Comparison of ENCODE assay signal across 8 cellular contexts in the genomic region with DNA sequence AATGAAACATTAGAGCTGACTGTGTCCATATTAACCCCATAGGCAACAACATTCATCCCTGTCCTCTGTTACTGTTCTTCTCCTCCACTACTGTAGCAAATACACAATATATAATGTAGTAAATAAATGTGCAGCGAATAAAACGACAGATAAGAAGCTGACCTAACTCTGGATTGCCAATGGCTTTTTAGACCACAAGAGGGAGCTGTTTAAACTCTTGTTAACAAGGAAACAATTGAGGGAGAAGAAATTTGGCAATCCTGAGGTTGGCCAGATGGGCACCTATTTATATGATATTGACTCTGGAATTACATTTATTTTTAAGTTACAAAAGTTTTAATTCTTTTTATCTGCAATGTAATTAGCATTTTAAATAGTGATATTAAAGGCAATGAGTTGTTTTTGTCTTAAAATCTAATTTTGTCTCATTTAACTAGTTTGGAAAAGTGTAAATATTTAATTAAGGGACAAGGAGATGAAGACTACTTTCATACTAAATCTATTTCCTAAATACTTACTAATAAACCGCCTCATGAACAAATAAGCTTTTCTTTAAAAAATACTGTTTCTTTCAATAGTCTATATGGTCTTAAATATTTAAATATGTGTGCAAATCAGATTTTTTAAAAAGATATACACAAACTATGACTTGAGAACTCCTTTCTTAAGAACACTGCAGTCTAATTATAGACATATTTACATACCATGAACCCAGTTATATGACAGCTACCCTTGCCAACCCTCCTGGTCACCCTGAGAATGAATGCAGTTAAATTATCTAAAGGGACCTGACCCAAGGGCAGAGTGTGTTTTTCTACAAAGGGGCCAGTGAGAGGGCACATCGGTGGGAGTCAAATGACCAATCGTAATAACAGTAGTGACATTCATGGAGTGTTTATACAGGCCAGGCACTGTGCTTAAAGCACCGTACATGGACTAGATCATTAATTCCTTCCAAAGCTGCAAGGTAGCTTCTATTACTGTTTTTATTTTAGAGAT. TPM values are rescaled to one million over a fixed set of nuclear protein-coding genes. Genes with fewer than 3 reads are reported as not detected.
DNase-seq lines count a peak whose midpoint lies in the region; ATAC-seq, FAIRE-seq and TF ChIP-seq lines count a peak whose summit lies in the region.

No MANE protein-coding gene starts in this region.

- in situ Hi-C loops in KBM-7 (cut with MboI; ENCODE audit: low pct_unique_long_range_greater_than_20kb, low sequenced_read_pairs) = loop anchor here (25.0 kb wide), 1 partner anchor 227 kb away; a partner anchor contains a TSS

- intact Hi-C loops in lower lobe of right lung (cut with DNase I) = loop anchor here (5.0 kb wide), 1 partner anchor 237 kb away; no protein-coding TSS in a partner anchor
- intact Hi-C loops in vagina (cut with DNase I) = loop anchor here (5.0 kb wide), 1 partner anchor 232 kb away; no protein-coding TSS in a partner anchor
- intact Hi-C loops in activated T-helper 1 cell treated with anti-CD3 and anti-CD28 coated beads, Interleukin-12 subunit alpha, Interleukin-12 subunit beta, Interleukin-2, Interleukin-4 antibody, amounts not matched to agents 30 ng/mL and 10 ng/mL and 1 ng/mL, durations not matched to agents 14 hours and 24 hours and 36 hours (cut with micrococcal nuclease) = loop anchor here (1.0 kb wide), 2 partner anchors 197 to 237 kb away; no protein-coding TSS in a partner anchor

- no peaks in the 10 kb centered on the region for H3K36me3 ChIP-seq in OCI-LY1 (ENCODE audit: insufficient read depth, low read length)
- no peaks in the 10 kb centered on the region for H3K36me3 ChIP-seq in lower lobe of right lung
- no peaks in the 10 kb centered on the region for H3K36me3 ChIP-seq in vagina

- H3K4me1 ChIP-seq in OCI-LY1 (ENCODE audit: insufficient read depth, low read length, severe bottlenecking) = no peaks in the 10 kb centered on the region
- no peaks in the 10 kb centered on the region for H3K4me1 ChIP-seq in lower lobe of right lung
- no peaks in the 10 kb centered on the region for H3K4me1 ChIP-seq in vagina

- TF ChIP-seq POLR2A in vagina (IDR thresholded peaks at IDR 0.05) = no peak

- peak; percentile 49 for FAIRE-seq in colon (lab: Jason Lieb, UNC)

- no peak overlapping the region for H2AFZ ChIP-seq in OCI-LY1 (ENCODE audit: low read length)

- no peak overlapping the region for H3K9ac ChIP-seq in OCI-LY1 (ENCODE audit: low read length)

- no peaks in the 10 kb centered on the region for H3K79me2 ChIP-seq in OCI-LY1 (ENCODE audit: insufficient read depth, low read length)

- no peak overlapping the region for H3K27ac ChIP-seq in OCI-LY1 (ENCODE audit: low read depth, low read length, poor library complexity, severe bottlenecking)
- no peak overlapping the region for H3K27ac ChIP-seq in lower lobe of right lung
- no peak overlapping the region for H3K27ac ChIP-seq in vagina

- no peaks in the 10 kb centered on the region for H4K20me1 ChIP-seq in OCI-LY1 (ENCODE audit: insufficient read depth, low read length)

- peaks cover 7% of the 10 kb centered on the region for H3K27me3 Mint-ChIP-seq in activated T-helper 1 cell treated with anti-CD3 and anti-CD28 coated beads, Interleukin-12 subunit alpha, Interleukin-12 subunit beta, Interleukin-2, Interleukin-4 antibody, amounts not matched to agents 30 ng/mL and 10 ng/mL and 1 ng/mL, durations not matched to agents 14 hours and 24 hours and 36 hours (ENCODE audit: insufficient read depth)

- no peaks in the 10 kb centered on the region for H3K9me3 Mint-ChIP-seq in activated T-helper 1 cell treated with anti-CD3 and anti-CD28 coated beads, Interleukin-12 subunit alpha, Interleukin-12 subunit beta, Interleukin-2, Interleukin-4 antibody, amounts not matched to agents 30 ng/mL and 10 ng/mL and 1 ng/mL, durations not matched to agents 14 hours and 24 hours and 36 hours

- 0 out of 2 replicates have a peak, but pooled peaks cover 2% of the 10 kb centered on the region for H3K9me3 ChIP-seq in OCI-LY1 (ENCODE audit: low read length)
- no peaks in the 10 kb centered on the region for H3K9me3 ChIP-seq in lower lobe of right lung
- no peaks in the 10 kb centered on the region for H3K9me3 ChIP-seq in vagina

- peak; percentile 83 for ATAC-seq in GM18858 (IDR thresholded peaks at IDR 0.05; ENCODE audit: unreplicated experiment)
- peak; percentile 29 to 73 for ATAC-seq in lower lobe of right lung

- no peaks in the 10 kb centered on the region for H3K9me2 ChIP-seq in OCI-LY1 (ENCODE audit: low read depth, low read length)

- H3K27me3 ChIP-seq in OCI-LY1 (ENCODE audit: insufficient read depth, low read length) (no peaks in the 10 kb centered on the region), lower lobe of right lung (ENCODE audit: low read depth) (no peaks in the 10 kb centered on the region), vagina (no peaks in the 10 kb centered on the region)

- peak; percentile 54 for DNase-seq in CMK (ENCODE audit: low read depth)
- DNase-seq in KBM-7 = peak; percentile 64
- DNase-seq in lower lobe of right lung = no peak
- DNase-seq in vagina (ENCODE audit: extremely low spot score in 2 of 2) = no peak
- DNase-seq in activated T-helper 1 cell treated with anti-CD3 and anti-CD28 coated beads, Interleukin-12 subunit alpha, Interleukin-12 subunit beta, Interleukin-2, Interleukin-4 antibody, amounts not matched to agents 30 ng/mL and 10 ng/mL and 1 ng/mL, durations not matched to agents 14 hours and 24 hours and 36 hours (ENCODE audit: low spot score) = no peak

- H3F3A ChIP-seq in OCI-LY1 (ENCODE audit: insufficient read depth, low read length) = no peaks in the 10 kb centered on the region

- no peak overlapping the region for H3K4me3 Mint-ChIP-seq in activated T-helper 1 cell treated with anti-CD3 and anti-CD28 coated beads, Interleukin-12 subunit alpha, Interleukin-12 subunit beta, Interleukin-2, Interleukin-4 antibody, amounts not matched to agents 30 ng/mL and 10 ng/mL and 1 ng/mL, durations not matched to agents 14 hours and 24 hours and 36 hours

- no peak overlapping the region for H3K27ac Mint-ChIP-seq in activated T-helper 1 cell treated with anti-CD3 and anti-CD28 coated beads, Interleukin-12 subunit alpha, Interleukin-12 subunit beta, Interleukin-2, Interleukin-4 antibody, amounts not matched to agents 30 ng/mL and 10 ng/mL and 1 ng/mL, durations not matched to agents 14 hours and 24 hours and 36 hours

- no peak overlapping the region for H3K4me2 ChIP-seq in OCI-LY1 (ENCODE audit: low read length)

- TF ChIP-seq CTCF in OCI-LY1 (IDR thresholded peaks at IDR 0.05; ENCODE audit: low read length) (peak; percentile 78), lower lobe of right lung (IDR thresholded peaks at IDR 0.05) (peak; percentile 89), vagina (IDR thresholded peaks at IDR 0.05) (peak; percentile 68 to 76 (median 72))

- peaks cover 4% of the 10 kb centered on the region for H3K4me1 Mint-ChIP-seq in activated T-helper 1 cell treated with anti-CD3 and anti-CD28 coated beads, Interleukin-12 subunit alpha, Interleukin-12 subunit beta, Interleukin-2, Interleukin-4 antibody, amounts not matched to agents 30 ng/mL and 10 ng/mL and 1 ng/mL, durations not matched to agents 14 hours and 24 hours and 36 hours (ENCODE audit: low read depth)

- no peak overlapping the region for H3K4me3 ChIP-seq in OCI-LY1 (ENCODE audit: low read depth, low read length, poor library complexity, severe bottlenecking)
- H3K4me3 ChIP-seq in lower lobe of right lung = no peak overlapping the region
- no peak overlapping the region for H3K4me3 ChIP-seq in vagina

- no peaks in the 10 kb centered on the region for H3K36me3 Mint-ChIP-seq in activated T-helper 1 cell treated with anti-CD3 and anti-CD28 coated beads, Interleukin-12 subunit alpha, Interleukin-12 subunit beta, Interleukin-2, Interleukin-4 antibody, amounts not matched to agents 30 ng/mL and 10 ng/mL and 1 ng/mL, durations not matched to agents 14 hours and 24 hours and 36 hours (ENCODE audit: low read depth)

RNA-seq across cellular contexts. Expression of a gene that starts 52.9 kb away (rescaled TPM):
- total RNA-seq in lower lobe of right lung = 21.2 TPM
- total RNA-seq in vagina = 15.2 TPM
- 21.5 and 23.4 TPM in 2 replicates for total RNA-seq in activated T-helper 1 cell treated with anti-CD3 and anti-CD28 coated beads, Interleukin-12 subunit alpha, Interleukin-12 subunit beta, Interleukin-2, Interleukin-4 antibody, amounts not matched to agents 30 ng/mL and 10 ng/mL and 1 ng/mL, durations not matched to agents 14 hours and 24 hours and 36 hours

Comparison
In these comparisons a context has a peak if more than half of its experiments do, and no peak if none do; other contexts are left out.
1. DNase-seq: peak in CMK (single experiment) and KBM-7 (single experiment); none in lower lobe of right lung (single experiment), vagina (0 of 2) and activated T-helper 1 cell treated with anti-CD3 and anti-CD28 coated beads, Interleukin-12 subunit alpha, Interleukin-12 subunit beta, Interleukin-2, Interleukin-4 antibody, amounts not matched to agents 30 ng/mL and 10 ng/mL and 1 ng/mL, durations not matched to agents 14 hours and 24 hours and 36 hours (single experiment).
2. Peak in every context shown above with its lines, with median percentiles within 50 percentile points of each other: CTCF ChIP-seq.